ENCODE assay signal across 1 cellular context in genomic region chr3:160801386-160802118, GRCh38.
TF ChIP-seq lines count a peak whose summit lies in the region.

No MANE protein-coding gene starts in this region.

TF ChIP-seq in GM12878, 131 proteins besides CTCF, POLR2A, EP300 and RAD21 (continued from another document):
- TF ChIP-seq PKNOX1 (IDR thresholded peaks at IDR 0.05): no peak
- peak; percentile 42; the same call in 1 of the 2 replicates for TF ChIP-seq ZBED1 (IDR thresholded peaks at IDR 0.05; ENCODE audit: borderline replicate concordance)
- no peak for TF ChIP-seq ZNF687 (IDR thresholded peaks at IDR 0.05)
- TF ChIP-seq ATF2 (IDR thresholded peaks at IDR 0.05; ENCODE audit: low read length): peak; percentile 82
- TF ChIP-seq RFX5 (IDR thresholded peaks at IDR 0.05; ENCODE audit: low read depth, low read length): no peak
- no peak for TF ChIP-seq TARDBP (IDR thresholded peaks at IDR 0.05; ENCODE audit: borderline replicate concordance)
- no peak for TF ChIP-seq E2F4 (IDR thresholded peaks at IDR 0.05; ENCODE audit: low read depth, low read length)
- TF ChIP-seq RAD51 (IDR thresholded peaks at IDR 0.05): no peak
- 0 out of 4 replicates have a peak, but pooled peaks of 1 of the 2 experiments have one; percentile 21 for TF ChIP-seq ETV6 (conservative IDR thresholded peaks at IDR 0.05 in 1 of 2, IDR thresholded peaks at IDR 0.05 in 1 of 2; ENCODE audit: borderline replicate concordance in 1 of 2, low read depth in 1 of 2)
- TF ChIP-seq KLF5 (IDR thresholded peaks at IDR 0.05; ENCODE audit: partially characterized antibody): no peak
- TF ChIP-seq NFYA (IDR thresholded peaks at IDR 0.05; ENCODE audit: borderline replicate concordance, low read depth, low read length): no peak
- TF ChIP-seq CEBPB (IDR thresholded peaks at IDR 0.05; ENCODE audit: borderline replicate concordance in 1 of 2, low read depth in 2 of 2, low read length in 2 of 2): peak in 1 of 2 experiments; percentile 56; a peak in 1 of 4 replicates
- TF ChIP-seq WRNIP1 (IDR thresholded peaks at IDR 0.05; ENCODE audit: borderline replicate concordance, low read depth, low read length): no peak
- TF ChIP-seq SUZ12 (IDR thresholded peaks at IDR 0.05; ENCODE audit: unreplicated experiment): no peak
- TF ChIP-seq MEF2A (IDR thresholded peaks at IDR 0.05; ENCODE audit: insufficient read depth, low read depth, low read length): peak; percentile 91
- TF ChIP-seq TBL1XR1 (IDR thresholded peaks at IDR 0.05; ENCODE audit: low read depth, low read length): no peak
- TF ChIP-seq ZBTB33 (IDR thresholded peaks at IDR 0.05): no peak
- no peak for TF ChIP-seq BCL3 (IDR thresholded peaks at IDR 0.05; ENCODE audit: borderline replicate concordance, insufficient read depth, low read depth, low read length, poor library complexity, severe bottlenecking)
- TF ChIP-seq CBX5 (IDR thresholded peaks at IDR 0.05; ENCODE audit: low read depth): peak; percentile 75; the same call in 1 of the 2 replicates
- no peak for TF ChIP-seq SIX5 (IDR thresholded peaks at IDR 0.05; ENCODE audit: low read depth, low read length, severe bottlenecking)
- TF ChIP-seq EGR1 (IDR thresholded peaks at IDR 0.05; ENCODE audit: borderline replicate concordance in 1 of 2, low read depth in 2 of 2, low read length in 2 of 2): no peak
- no peak for TF ChIP-seq POLR2AphosphoS5 (IDR thresholded peaks at IDR 0.05; ENCODE audit: low read length)
- TF ChIP-seq FOS (IDR thresholded peaks at IDR 0.05; ENCODE audit: borderline replicate concordance, extremely low read depth, insufficient read length): no peak
- TF ChIP-seq TAF1 (IDR thresholded peaks at IDR 0.05; ENCODE audit: borderline replicate concordance, low read depth, low read length): no peak
- peak; percentile 89 for TF ChIP-seq RUNX3 (IDR thresholded peaks at IDR 0.05; ENCODE audit: low read length)
- TF ChIP-seq IKZF2 (IDR thresholded peaks at IDR 0.05): peak; percentile 18 to 42; a peak in 1 of 4 replicates
- TF ChIP-seq BRCA1 (IDR thresholded peaks at IDR 0.05; ENCODE audit: low read depth, low read length): no peak
- no peak for TF ChIP-seq USF2 (IDR thresholded peaks at IDR 0.05; ENCODE audit: borderline replicate concordance, low read depth, low read length)
- no peak for TF ChIP-seq HDAC6 (IDR thresholded peaks at IDR 0.05; ENCODE audit: unreplicated experiment)
- no peak for TF ChIP-seq MAX (IDR thresholded peaks at IDR 0.05; ENCODE audit: low read depth, low read length)
- no peak for TF ChIP-seq SRF (IDR thresholded peaks at IDR 0.05; ENCODE audit: low read depth in 2 of 2, low read length in 2 of 2)
- TF ChIP-seq EED (IDR thresholded peaks at IDR 0.05; ENCODE audit: low read depth): 0 out of 2 replicates have a peak, but pooled peaks have one; percentile 55
- TF ChIP-seq KDM1A (IDR thresholded peaks at IDR 0.05; ENCODE audit: borderline replicate concordance): no peak
- TF ChIP-seq ZBTB4 (CRISPR knock-in tag; IDR thresholded peaks at IDR 0.05): no peak
- no peak for TF ChIP-seq NR2C2 (IDR thresholded peaks at IDR 0.05; ENCODE audit: borderline replicate concordance, control insufficient read depth, insufficient read length, low read depth)
- no peak for TF ChIP-seq NKRF (conservative IDR thresholded peaks at IDR 0.05)
- TF ChIP-seq USF1 (IDR thresholded peaks at IDR 0.05; ENCODE audit: borderline replicate concordance, extremely low read length, insufficient read depth, low read depth, low read length): no peak
- no peak for TF ChIP-seq YBX1 (IDR thresholded peaks at IDR 0.05)
- no peak for TF ChIP-seq HDAC2 (IDR thresholded peaks at IDR 0.05)
- no peak for TF ChIP-seq DPF2 (IDR thresholded peaks at IDR 0.05)
- no peak for TF ChIP-seq MYB (IDR thresholded peaks at IDR 0.05; ENCODE audit: borderline replicate concordance, low read depth, low read length)
- peak; percentile 21 for TF ChIP-seq MEF2B (IDR thresholded peaks at IDR 0.05; ENCODE audit: partially characterized antibody, poor library complexity, severe bottlenecking)
- peak; percentile 19; the same call in 1 of the 2 replicates for TF ChIP-seq CREM (IDR thresholded peaks at IDR 0.05; ENCODE audit: low read depth)
- no peak for TF ChIP-seq SMARCA5 (IDR thresholded peaks at IDR 0.05)
